In genomic region chr17:65515959-65516948, GRCh38 we compare ENCODE assay signal across 1 cellular context.
TF ChIP-seq lines count a peak whose summit lies in the region.

No MANE protein-coding gene starts in this region.

TF ChIP-seq in HepG2, 621 proteins besides CTCF, POLR2A, EP300 and RAD21 (continued from another document and continues in another):
- TF ChIP-seq ZNF609 (CRISPR knock-in tag; IDR thresholded peaks at IDR 0.05; ENCODE audit: borderline replicate concordance) (peak; percentile 64), ARID4A (CRISPR knock-in tag; IDR thresholded peaks at IDR 0.05; ENCODE audit: borderline replicate concordance) (no peak; the same call in 1 of the 2 replicates), SP2 (CRISPR knock-in tag; IDR thresholded peaks at IDR 0.05) (no peak), ZNF530 (CRISPR knock-in tag; IDR thresholded peaks at IDR 0.05; ENCODE audit: low read depth) (no peak), KAT2B (IDR thresholded peaks at IDR 0.05; ENCODE audit: borderline replicate concordance, low read depth, low read length) (no peak), MLX (CRISPR knock-in tag; IDR thresholded peaks at IDR 0.05) (no peak), KDM1A (CRISPR knock-in tag; IDR thresholded peaks at IDR 0.05) (no peak), NONO (IDR thresholded peaks at IDR 0.05) (no peak), NONO (CRISPR knock-in tag; conservative IDR thresholded peaks at IDR 0.05) (no peak), ATF1 (CRISPR knock-in tag; IDR thresholded peaks at IDR 0.05) (no peak), ZNF263 (CRISPR knock-in tag; IDR thresholded peaks at IDR 0.05) (no peak; the same call in 1 of the 2 replicates), SPEN (CRISPR knock-in tag; IDR thresholded peaks at IDR 0.05; ENCODE audit: low read depth) (no peak), DPF2 (CRISPR knock-in tag; IDR thresholded peaks at IDR 0.05; ENCODE audit: borderline replicate concordance, low read depth) (peak; percentile 69; the same call in 1 of the 2 replicates), ZNF7 (CRISPR knock-in tag; IDR thresholded peaks at IDR 0.05) (no peak), NFATC3 (CRISPR knock-in tag; IDR thresholded peaks at IDR 0.05) (no peak), IRX3 (CRISPR knock-in tag; IDR thresholded peaks at IDR 0.05; ENCODE audit: borderline replicate concordance, low read depth) (no peak), ZNF772 (CRISPR knock-in tag; IDR thresholded peaks at IDR 0.05) (no peak), ISL2 (CRISPR knock-in tag; IDR thresholded peaks at IDR 0.05) (peak; percentile 78; the same call in 1 of the 2 replicates), TOPORS (CRISPR knock-in tag; IDR thresholded peaks at IDR 0.05) (no peak), SIX1 (CRISPR knock-in tag; IDR thresholded peaks at IDR 0.05; ENCODE audit: borderline replicate concordance) (peak; percentile 67; the same call in 1 of the 2 replicates), ZNF510 (CRISPR knock-in tag; IDR thresholded peaks at IDR 0.05; ENCODE audit: low read depth) (no peak), ZNF460 (CRISPR knock-in tag; IDR thresholded peaks at IDR 0.05; ENCODE audit: borderline replicate concordance) (no peak), ZNF253 (CRISPR knock-in tag; IDR thresholded peaks at IDR 0.05; ENCODE audit: borderline replicate concordance) (no peak), MAFF (IDR thresholded peaks at IDR 0.05; ENCODE audit: low read depth, low read length) (peak; percentile 79), ZBTB33 (CRISPR knock-in tag; IDR thresholded peaks at IDR 0.05) (no peak), ISX (CRISPR knock-in tag; conservative IDR thresholded peaks at IDR 0.05) (no peak), ZBTB34 (CRISPR knock-in tag; IDR thresholded peaks at IDR 0.05) (no peak), ZGPAT (CRISPR knock-in tag; IDR thresholded peaks at IDR 0.05) (peak; percentile 55; the same call in 1 of the 2 replicates), ETV5 (CRISPR knock-in tag; IDR thresholded peaks at IDR 0.05; ENCODE audit: borderline replicate concordance) (peak; percentile 20; the same call in 1 of the 2 replicates), NCOR1 (IDR thresholded peaks at IDR 0.05; ENCODE audit: borderline replicate concordance, low read length) (peak; percentile 89; the same call in 1 of the 2 replicates), NFE2L1 (CRISPR knock-in tag; IDR thresholded peaks at IDR 0.05; ENCODE audit: borderline replicate concordance) (no peak), ZFY (CRISPR knock-in tag; IDR thresholded peaks at IDR 0.05) (no peak), GATAD2A (CRISPR knock-in tag; IDR thresholded peaks at IDR 0.05) (peak; percentile 63), STAG1 (CRISPR knock-in tag; IDR thresholded peaks at IDR 0.05) (no peak), THAP11 (CRISPR knock-in tag; IDR thresholded peaks at IDR 0.05) (no peak), KAT8 (CRISPR knock-in tag; IDR thresholded peaks at IDR 0.05) (no peak)
- TF ChIP-seq, protein P1, sequence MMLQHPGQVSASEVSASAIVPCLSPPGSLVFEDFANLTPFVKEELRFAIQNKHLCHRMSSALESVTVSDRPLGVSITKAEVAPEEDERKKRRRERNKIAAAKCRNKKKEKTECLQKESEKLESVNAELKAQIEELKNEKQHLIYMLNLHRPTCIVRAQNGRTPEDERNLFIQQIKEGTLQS (CRISPR knock-in tag; IDR thresholded peaks at IDR 0.05) = no peak
- TF ChIP-seq, protein P2, sequence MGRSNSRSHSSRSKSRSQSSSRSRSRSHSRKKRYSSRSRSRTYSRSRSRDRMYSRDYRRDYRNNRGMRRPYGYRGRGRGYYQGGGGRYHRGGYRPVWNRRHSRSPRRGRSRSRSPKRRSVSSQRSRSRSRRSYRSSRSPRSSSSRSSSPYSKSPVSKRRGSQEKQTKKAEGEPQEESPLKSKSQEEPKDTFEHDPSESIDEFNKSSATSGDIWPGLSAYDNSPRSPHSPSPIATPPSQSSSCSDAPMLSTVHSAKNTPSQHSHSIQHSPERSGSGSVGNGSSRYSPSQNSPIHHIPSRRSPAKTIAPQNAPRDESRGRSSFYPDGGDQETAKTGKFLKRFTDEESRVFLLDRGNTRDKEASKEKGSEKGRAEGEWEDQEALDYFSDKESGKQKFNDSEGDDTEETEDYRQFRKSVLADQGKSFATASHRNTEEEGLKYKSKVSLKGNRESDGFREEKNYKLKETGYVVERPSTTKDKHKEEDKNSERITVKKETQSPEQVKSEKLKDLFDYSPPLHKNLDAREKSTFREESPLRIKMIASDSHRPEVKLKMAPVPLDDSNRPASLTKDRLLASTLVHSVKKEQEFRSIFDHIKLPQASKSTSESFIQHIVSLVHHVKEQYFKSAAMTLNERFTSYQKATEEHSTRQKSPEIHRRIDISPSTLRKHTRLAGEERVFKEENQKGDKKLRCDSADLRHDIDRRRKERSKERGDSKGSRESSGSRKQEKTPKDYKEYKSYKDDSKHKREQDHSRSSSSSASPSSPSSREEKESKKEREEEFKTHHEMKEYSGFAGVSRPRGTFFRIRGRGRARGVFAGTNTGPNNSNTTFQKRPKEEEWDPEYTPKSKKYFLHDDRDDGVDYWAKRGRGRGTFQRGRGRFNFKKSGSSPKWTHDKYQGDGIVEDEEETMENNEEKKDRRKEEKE (IDR thresholded peaks at IDR 0.05) = no peak
- TF ChIP-seq, protein P3, sequence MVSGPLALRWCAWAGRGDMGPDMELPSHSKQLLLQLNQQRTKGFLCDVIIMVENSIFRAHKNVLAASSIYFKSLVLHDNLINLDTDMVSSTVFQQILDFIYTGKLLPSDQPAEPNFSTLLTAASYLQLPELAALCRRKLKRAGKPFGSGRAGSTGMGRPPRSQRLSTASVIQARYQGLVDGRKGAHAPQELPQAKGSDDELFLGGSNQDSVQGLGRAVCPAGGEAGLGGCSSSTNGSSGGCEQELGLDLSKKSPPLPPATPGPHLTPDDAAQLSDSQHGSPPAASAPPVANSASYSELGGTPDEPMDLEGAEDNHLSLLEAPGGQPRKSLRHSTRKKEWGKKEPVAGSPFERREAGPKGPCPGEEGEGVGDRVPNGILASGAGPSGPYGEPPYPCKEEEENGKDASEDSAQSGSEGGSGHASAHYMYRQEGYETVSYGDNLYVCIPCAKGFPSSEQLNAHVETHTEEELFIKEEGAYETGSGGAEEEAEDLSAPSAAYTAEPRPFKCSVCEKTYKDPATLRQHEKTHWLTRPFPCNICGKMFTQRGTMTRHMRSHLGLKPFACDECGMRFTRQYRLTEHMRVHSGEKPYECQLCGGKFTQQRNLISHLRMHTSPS (CRISPR knock-in tag; IDR thresholded peaks at IDR 0.05; ENCODE audit: low read depth) = no peak
